Comparison of ENCODE assay signal across 26 cellular contexts in genomic region chr7:121026159-121026558, GRCh38. TPM values are rescaled to one million over a fixed set of nuclear protein-coding genes. Genes with fewer than 3 reads are reported as not detected.
A peak's percentile ranks its signal among the peaks of the same experiment; 100 is the strongest.
DNase-seq lines count a peak whose midpoint lies in the region; ATAC-seq and TF ChIP-seq lines count a peak whose summit lies in the region.
"Had no signal": no experiment of that assay in that cellular context is flagged by ENCODE, and none has a peak within 500 bp of the region (broad histone marks: within the 10 kb centered on the region; RNA-seq: fewer than 3 reads in every experiment).

No MANE protein-coding gene starts in this region.

- intact Hi-C loops in ascending aorta (cut with DNase I) (loop anchor here (5.0 kb wide), 1 partner anchor 39 kb away; the partner anchor contains the start of gene CPED1), tibial artery (cut with DNase I; ENCODE audit: low total_unique reads) (no loop called here)

- H3K9ac ChIP-seq in DND-41 (ENCODE audit: low read depth, low read length) = no peak overlapping the region

- H3K27me3 Mint-ChIP-seq in neural crest cell (ENCODE audit: low read depth) = no peaks in the 10 kb centered on the region

- no peaks in the 10 kb centered on the region for H3K9me3 ChIP-seq in DND-41 (ENCODE audit: insufficient read depth, low read length, severe bottlenecking)
- H3K9me3 ChIP-seq in ascending aorta = no peaks in the 10 kb centered on the region
- no peaks in the 10 kb centered on the region for H3K9me3 ChIP-seq in tibial artery
- H3K9me3 ChIP-seq: gastroesophageal sphincter, prostate gland had no signal

- TF ChIP-seq CTCF in DND-41 (IDR thresholded peaks at IDR 0.05; ENCODE audit: borderline replicate concordance, extremely low read depth, low read length, poor library complexity, severe bottlenecking) = no peak
- no peak for TF ChIP-seq CTCF in ascending aorta (IDR thresholded peaks at IDR 0.05)
- no peak for TF ChIP-seq CTCF in neural crest cell (conservative IDR thresholded peaks at IDR 0.05)
- no peak for TF ChIP-seq CTCF in tibial artery (IDR thresholded peaks at IDR 0.05)

- ATAC-seq in DND-41 (ENCODE audit: insufficient read depth, low read depth) = no peak
- no peak for ATAC-seq in GM19467 (IDR thresholded peaks at IDR 0.05; ENCODE audit: unreplicated experiment)
- ATAC-seq: activated CD8-positive, alpha-beta T cell treated with anti-CD3 and anti-CD28 coated beads for 36 hours; CD8-positive, alpha-beta T cell; gastroesophageal sphincter; stimulated activated memory B cell treated with anti-CD40 and anti-IgM and Interleukin-4, amounts not matched to agents 10 μg/mL and 1 μg/mL and 100 μg/mL, for 72 hours had no signal

- H3K4me3 ChIP-seq in DND-41 (ENCODE audit: low read depth in 1 of 2, low read length in 2 of 2) = no peak overlapping the region
- H3K4me3 ChIP-seq in ascending aorta = no peak overlapping the region
- no peak overlapping the region for H3K4me3 ChIP-seq in tibial artery
- H3K4me3 ChIP-seq: gastroesophageal sphincter, prostate gland had no signal

- no peaks in the 10 kb centered on the region for H3K9me3 Mint-ChIP-seq in neural crest cell
- H3K9me3 Mint-ChIP-seq: activated CD8-positive, alpha-beta T cell treated with anti-CD3 and anti-CD28 coated beads for 36 hours; CD8-positive, alpha-beta T cell had no signal

- DNase-seq in DND-41 = peak; percentile 4
- no peak for DNase-seq in ascending aorta (ENCODE audit: low spot score in 2 of 2)
- DNase-seq in neural crest cell (ENCODE audit: low read depth, low spot score) = no peak
- no peak for DNase-seq in tibial artery
- no peak for DNase-seq in SIG-M5 (lab: John Stamatoyannopoulos, UW)
- no peak for DNase-seq in central memory CD4-positive, alpha-beta T cell
- DNase-seq: ACHN; activated CD8-positive, alpha-beta memory T cell treated with anti-CD3 and anti-CD28 coated beads, Interleukin-2, amount 50 U/mL, for 48 hours; activated CD8-positive, alpha-beta T cell treated with anti-CD3 and anti-CD28 coated beads for 36 hours; activated naive CD4-positive, alpha-beta T cell treated with anti-CD3 and anti-CD28 coated beads for 36 hours; brain microvascular endothelial cell; CD8-positive, alpha-beta T cell; DMS 273 treated with DMSO at 0.1 percent for 48 hours; H9; Kasumi-1; MV-4-11; NCI-H1436 treated with DMSO at 0.1 percent for 48 hours; NCI-H2081 treated with DMSO at 0.1 percent for 48 hours; NCI-H345; substantia nigra; SW 1271 had no signal

- no peak overlapping the region for H2AFZ ChIP-seq in DND-41 (ENCODE audit: low read depth, low read length)

- H3K4me3 Mint-ChIP-seq in neural crest cell = no peak overlapping the region
- H3K4me3 Mint-ChIP-seq: activated CD8-positive, alpha-beta T cell treated with anti-CD3 and anti-CD28 coated beads for 36 hours; activated naive CD4-positive, alpha-beta T cell treated with anti-CD3 and anti-CD28 coated beads for 36 hours; B cell; CD8-positive, alpha-beta T cell; H9; stimulated activated memory B cell treated with anti-CD40 and anti-IgM and Interleukin-4, amounts not matched to agents 10 μg/mL and 1 μg/mL and 100 μg/mL, for 72 hours had no signal

- H3K36me3 Mint-ChIP-seq in neural crest cell (ENCODE audit: low read depth) = no peaks in the 10 kb centered on the region
- H3K36me3 Mint-ChIP-seq: CD8-positive, alpha-beta T cell; stimulated activated memory B cell treated with anti-CD40 and anti-IgM and Interleukin-4, amounts not matched to agents 10 μg/mL and 1 μg/mL and 100 μg/mL, for 72 hours had no signal

- H3K27me3 ChIP-seq in DND-41 (ENCODE audit: insufficient read depth, low read length, poor library complexity) = no peaks in the 10 kb centered on the region
- H3K27me3 ChIP-seq in ascending aorta = no peaks in the 10 kb centered on the region
- no peaks in the 10 kb centered on the region for H3K27me3 ChIP-seq in tibial artery
- H3K27me3 ChIP-seq: brain microvascular endothelial cell, gastroesophageal sphincter had no signal

- no peaks in the 10 kb centered on the region for H4K20me1 ChIP-seq in DND-41 (ENCODE audit: insufficient read depth, low read length)

- H3K4me1 ChIP-seq in DND-41 (ENCODE audit: insufficient read depth, low read length) (no peaks in the 10 kb centered on the region), ascending aorta (peaks cover 5 to 29% of the 10 kb centered on the region in 2 donors), tibial artery (peaks cover 0 to 95% (median 29%) of the 10 kb centered on the region in 4 donors)

- no peak overlapping the region for H3K27ac ChIP-seq in DND-41 (ENCODE audit: low read length)
- peak overlapping the region; percentile 74 to 77 for H3K27ac ChIP-seq in ascending aorta
- H3K27ac ChIP-seq in tibial artery = peak overlapping the region; percentile 74 to 78
- H3K27ac ChIP-seq: brain microvascular endothelial cell, gastroesophageal sphincter, prostate gland had no signal

- peaks cover 71% of the 10 kb centered on the region for H3K4me1 Mint-ChIP-seq in neural crest cell
- H3K4me1 Mint-ChIP-seq: B cell; stimulated activated memory B cell treated with anti-CD40 and anti-IgM and Interleukin-4, amounts not matched to agents 10 μg/mL and 1 μg/mL and 100 μg/mL, for 72 hours had no signal

- H3K79me2 ChIP-seq in DND-41 (ENCODE audit: insufficient read depth, low read length) = no peaks in the 10 kb centered on the region

- H3K27ac Mint-ChIP-seq in neural crest cell (ENCODE audit: unreplicated experiment) = peak overlapping the region; percentile 87
- H3K27ac Mint-ChIP-seq: activated CD8-positive, alpha-beta T cell treated with anti-CD3 and anti-CD28 coated beads for 36 hours; activated naive CD4-positive, alpha-beta T cell treated with anti-CD3 and anti-CD28 coated beads for 36 hours; B cell; CD8-positive, alpha-beta T cell; stimulated activated memory B cell treated with anti-CD40 and anti-IgM and Interleukin-4, amounts not matched to agents 10 μg/mL and 1 μg/mL and 100 μg/mL, for 72 hours had no signal

- no peaks in the 10 kb centered on the region for H3K36me3 ChIP-seq in DND-41 (ENCODE audit: insufficient read depth, low read length)
- no peaks in the 10 kb centered on the region for H3K36me3 ChIP-seq in ascending aorta
- no peaks in the 10 kb centered on the region for H3K36me3 ChIP-seq in tibial artery
- H3K36me3 ChIP-seq: brain microvascular endothelial cell, gastroesophageal sphincter, prostate gland had no signal

- no peak overlapping the region for H3K4me2 ChIP-seq in DND-41 (ENCODE audit: insufficient read depth, low read length)

RNA-seq across cellular contexts. Expression of gene CPED1, which starts 37.6 kb away (rescaled TPM):
- total RNA-seq in ascending aorta (69.5 TPM), neural crest cell (3.6 and 4.3 TPM in 2 replicates)
- total RNA-seq: activated CD8-positive, alpha-beta T cell treated with anti-CD3 and anti-CD28 coated beads for 36 hours; activated naive CD4-positive, alpha-beta T cell treated with anti-CD3 and anti-CD28 coated beads for 36 hours; CD8-positive, alpha-beta T cell had no signal

Comparison
In these comparisons a context has a peak if more than half of its experiments do, and no peak if none do; other contexts are left out.
1. RNA of gene CPED1, which starts 37.6 kb away (total RNA-seq): 69.5 TPM in ascending aorta (single experiment); 3.6 to 4.3 TPM in neural crest cell; every median in the first group is over 10 times any median in the second.